Comparison of ENCODE assay signal across 9 cellular contexts in genomic region chr7:4882169-4882741, GRCh38. TPM values are rescaled to one million over a fixed set of nuclear protein-coding genes. Genes with fewer than 3 reads are reported as not detected.
DNase-seq lines count a peak whose midpoint lies in the region; ATAC-seq, FAIRE-seq and TF ChIP-seq lines count a peak whose summit lies in the region.
"Had no signal": no experiment of that assay in that cellular context is flagged by ENCODE, and none has a peak within 500 bp of the region (broad histone marks: within the 10 kb centered on the region; RNA-seq: fewer than 3 reads in every experiment).

No MANE protein-coding gene starts in this region.

- H3K36me3 Mint-ChIP-seq in CD4-positive, CD25-positive, alpha-beta regulatory T cell: no peaks in the 10 kb centered on the region

- 11 to 18% methylated on average over 25 of the region's 25 CpGs for WGBS in esophagus, 2 donors

- H3K4me1 ChIP-seq in CD4-positive, CD25-positive, alpha-beta regulatory T cell (ENCODE audit: control insufficient read depth, insufficient read depth, low read length, poor library complexity, severe bottlenecking): peaks cover 11% of the 10 kb centered on the region
- peaks cover 5 to 13% of the 10 kb centered on the region in 2 donors for H3K4me1 ChIP-seq in esophagus (ENCODE audit: control insufficient read depth in 2 of 2, insufficient read depth in 2 of 2, low read length in 1 of 2)
- H3K4me1 ChIP-seq in mucosa of descending colon (ENCODE audit: low read depth): peaks cover 3% of the 10 kb centered on the region

- H3K9me3 Mint-ChIP-seq in CD4-positive, CD25-positive, alpha-beta regulatory T cell: peaks cover 0 to 1% (median 0%) of the 10 kb centered on the region in 7 donors

- H3K27me3 ChIP-seq in CD4-positive, CD25-positive, alpha-beta regulatory T cell (ENCODE audit: control insufficient read depth, insufficient read depth, low read length): peaks cover 9% of the 10 kb centered on the region
- H3K27me3 ChIP-seq in esophagus (ENCODE audit: control insufficient read depth in 1 of 2, insufficient read depth in 2 of 2, low read length in 2 of 2): peaks cover 0 to 8% of the 10 kb centered on the region in 2 donors

- no peak for DNase-seq in CD4-positive, CD25-positive, alpha-beta regulatory T cell
- DNase-seq in NCI-H748 (lab: John Stamatoyannopoulos, UW; ENCODE audit: unreplicated experiment) (peak; percentile 76), mucosa of descending colon (peak in 2 of 3 donors; percentile 33 to 35), urothelium cell line (ENCODE audit: low spot score) (no peak), NCI-H524 treated with DMSO at 0.1 percent for 48 hours (lab: John Stamatoyannopoulos, UW) (no peak), H4 (ENCODE audit: low spot score) (no peak)

- H3K27ac ChIP-seq in CD4-positive, CD25-positive, alpha-beta regulatory T cell (ENCODE audit: insufficient read depth, low read length, poor library complexity, severe bottlenecking): no peak overlapping the region
- H3K27ac ChIP-seq in esophagus (ENCODE audit: low read depth in 2 of 2, low read length in 1 of 2): peak overlapping the region; percentile 72 to 85

- no peak overlapping the region for H3K27ac Mint-ChIP-seq in CD4-positive, CD25-positive, alpha-beta regulatory T cell

- no peak for ATAC-seq in CD4-positive, CD25-positive, alpha-beta regulatory T cell (ENCODE audit: low read depth in 2 of 2)
- ATAC-seq in mucosa of descending colon (peak; percentile 31), GM18870 (IDR thresholded peaks at IDR 0.05; ENCODE audit: unreplicated experiment) (no peak)

- peaks cover 44% of the 10 kb centered on the region for H3K27me3 Mint-ChIP-seq in CD4-positive, CD25-positive, alpha-beta regulatory T cell

- H3K4me1 Mint-ChIP-seq in CD4-positive, CD25-positive, alpha-beta regulatory T cell: peaks cover 0 to 16% (median 9%) of the 10 kb centered on the region in 4 donors

- H3K36me3 ChIP-seq in CD4-positive, CD25-positive, alpha-beta regulatory T cell (ENCODE audit: control insufficient read depth, insufficient read depth, low read length): no peaks in the 10 kb centered on the region
- H3K36me3 ChIP-seq in esophagus (ENCODE audit: control insufficient read depth in 2 of 2, insufficient read depth in 2 of 2, low read length in 1 of 2): no peaks in the 10 kb centered on the region
- no peaks in the 10 kb centered on the region for H3K36me3 ChIP-seq in mucosa of descending colon (ENCODE audit: low read depth)

- intact Hi-C loops in mucosa of descending colon (cut with DNase I, micrococcal nuclease): no loop called here

- peak overlapping the region; percentile 12 to 73 (median 67) for H3K4me3 Mint-ChIP-seq in CD4-positive, CD25-positive, alpha-beta regulatory T cell

- FAIRE-seq in urothelium cell line (lab: Jason Lieb, UNC): peak; percentile 85
- FAIRE-seq: islet of Langerhans had no signal

- H3K9me3 ChIP-seq in CD4-positive, CD25-positive, alpha-beta regulatory T cell (ENCODE audit: control insufficient read depth in 2 of 2, low read length in 2 of 2): no peaks in the 10 kb centered on the region
- H3K9me3 ChIP-seq in esophagus (ENCODE audit: control insufficient read depth in 2 of 2, insufficient read depth in 1 of 2, low read depth in 1 of 2, low read length in 1 of 2) (peaks cover 0 to 2% of the 10 kb centered on the region in 2 donors), mucosa of descending colon (no peaks in the 10 kb centered on the region)

- no peak for TF ChIP-seq CTCF in mucosa of descending colon (IDR thresholded peaks at IDR 0.05)

- no peak overlapping the region for H3K4me3 ChIP-seq in CD4-positive, CD25-positive, alpha-beta regulatory T cell (ENCODE audit: low read depth, low read length)
- H3K4me3 ChIP-seq in esophagus (ENCODE audit: low read depth in 1 of 2, low read length in 2 of 2) (peak overlapping the region in 1 of 2 donors; percentile 31), mucosa of descending colon (no peak overlapping the region)

RNA-seq across cellular contexts. Expression of gene RADIL, which starts 1.3 kb away (rescaled TPM):
- not detected for total RNA-seq in CD4-positive, CD25-positive, alpha-beta regulatory T cell
- not detected for polyA plus RNA-seq in CD4-positive, CD25-positive, alpha-beta regulatory T cell
- under 1 TPM; 0.29 to 0.93 TPM for polyA plus RNA-seq in esophagus
- total RNA-seq in mucosa of descending colon: 1 to 10 TPM in 2 of 3 donors, under 1 TPM in 1; 0.35 to 7.4 (median 1.1) TPM
- 1.3 and 1.4 TPM in 2 replicates for total RNA-seq in H4 (2014; rRNA removed; shearing (Covaris generic))

RNA-seq across cellular contexts. Expression of gene PAPOLB, which starts 20.4 kb away (rescaled TPM):
- not detected for total RNA-seq in CD4-positive, CD25-positive, alpha-beta regulatory T cell
- polyA plus RNA-seq in CD4-positive, CD25-positive, alpha-beta regulatory T cell: not detected
- under 1 TPM in 1 of 2 donors, not detected in 1; 0.02 TPM for polyA plus RNA-seq in esophagus
- under 1 TPM in 2 of 3 donors, not detected in 1; 0.06 to 0.09 TPM for total RNA-seq in mucosa of descending colon
- total RNA-seq in H4 (2014; rRNA removed; shearing (Covaris generic)): 0.02 TPM in 1 of 2 replicates, not detected in the other

Comparison
In these comparisons a context has a peak if more than half of its experiments do, and no peak if none do; other contexts are left out.
1. DNase-seq: peak in NCI-H748 (single experiment) and mucosa of descending colon (2 of 3); none in CD4-positive, CD25-positive, alpha-beta regulatory T cell (0 of 3), urothelium cell line (single experiment), NCI-H524 treated with DMSO at 0.1 percent for 48 hours (single experiment) and H4 (single experiment).